ENCODE assay signal across 1 cellular context in genomic region chr3:105368575-105369500, GRCh38.
A peak's percentile ranks its signal among the peaks of the same experiment; 100 is the strongest.
TF ChIP-seq lines count a peak whose summit lies in the region.

No MANE protein-coding gene starts in this region.

TF ChIP-seq in GM12878, 131 proteins besides CTCF, POLR2A, EP300 and RAD21 (continued from another document and continues in another):
- TF ChIP-seq FOXM1 (IDR thresholded peaks at IDR 0.05; ENCODE audit: low read depth, low read length) (no peak), ZNF217 (IDR thresholded peaks at IDR 0.05) (0 out of 2 replicates have a peak, but pooled peaks have one; percentile 54), NRF1 (conservative IDR thresholded peaks at IDR 0.05; ENCODE audit: low read depth, low read length) (no peak), ATF7 (IDR thresholded peaks at IDR 0.05; ENCODE audit: low read depth) (peak; percentile 94), GABPA (IDR thresholded peaks at IDR 0.05; ENCODE audit: low read depth) (no peak), MYC (IDR thresholded peaks at IDR 0.05; ENCODE audit: insufficient read depth, insufficient read length, insufficient replicate concordance, low read length, severe bottlenecking) (no peak), NFIC (IDR thresholded peaks at IDR 0.05; ENCODE audit: low read depth, low read length) (peak; percentile 34; the same call in 1 of the 2 replicates), SUPT20H (IDR thresholded peaks at IDR 0.05; ENCODE audit: borderline replicate concordance, control insufficient read depth, low read depth, low read length) (no peak), POLR2AphosphoS2 (IDR thresholded peaks at IDR 0.05; ENCODE audit: low read depth, low read length) (no peak), SPI1 (IDR thresholded peaks at IDR 0.05; ENCODE audit: borderline replicate concordance, insufficient read depth, low read depth, low read length) (peak; percentile 70), USF1 (IDR thresholded peaks at IDR 0.05; ENCODE audit: borderline replicate concordance, extremely low read length, insufficient read depth, low read depth, low read length) (no peak), BMI1 (IDR thresholded peaks at IDR 0.05; ENCODE audit: borderline replicate concordance) (peak; percentile 34; the same call in 1 of the 2 replicates), BHLHE40 (IDR thresholded peaks at IDR 0.05; ENCODE audit: borderline replicate concordance in 1 of 2, low read depth in 2 of 2, low read length in 1 of 2) (peak; percentile 24 to 60; a peak in 3 of 4 replicates), PML (IDR thresholded peaks at IDR 0.05; ENCODE audit: low read length) (no peak; the same call in none of the 2 replicates), ZNF24 (IDR thresholded peaks at IDR 0.05) (no peak), EED (IDR thresholded peaks at IDR 0.05; ENCODE audit: low read depth) (peak; percentile 73), EGR1 (IDR thresholded peaks at IDR 0.05; ENCODE audit: borderline replicate concordance in 1 of 2, low read depth in 2 of 2, low read length in 2 of 2) (peak in 1 of 2 experiments; percentile 97; a peak in 2 of 3 replicates), SMC3 (IDR thresholded peaks at IDR 0.05; ENCODE audit: borderline replicate concordance, low read length) (no peak), SIX5 (IDR thresholded peaks at IDR 0.05; ENCODE audit: low read depth, low read length, severe bottlenecking) (no peak), YY1 (IDR thresholded peaks at IDR 0.05; ENCODE audit: low read depth, low read length) (0 out of 2 replicates have a peak, but pooled peaks have one; percentile 3), ZNF274 (IDR thresholded peaks at IDR 0.05; ENCODE audit: insufficient read depth, insufficient read length) (no peak), IRF5 (IDR thresholded peaks at IDR 0.05; ENCODE audit: borderline replicate concordance) (no peak), ATF2 (IDR thresholded peaks at IDR 0.05; ENCODE audit: low read length) (peak; percentile 61), ZSCAN29 (IDR thresholded peaks at IDR 0.05) (no peak), REST (IDR thresholded peaks at IDR 0.05; ENCODE audit: low read depth, low read length) (no peak), ASH2L (IDR thresholded peaks at IDR 0.05; ENCODE audit: borderline replicate concordance, low read depth) (0 out of 2 replicates have a peak, but pooled peaks have one; percentile 91), BACH1 (IDR thresholded peaks at IDR 0.05; ENCODE audit: borderline replicate concordance) (no peak; the same call in 1 of the 2 replicates), JUNB (IDR thresholded peaks at IDR 0.05) (no peak; the same call in 1 of the 2 replicates), RELA (IDR thresholded peaks at IDR 0.05; ENCODE audit: borderline replicate concordance, partially characterized antibody) (no peak), TCF3 (IDR thresholded peaks at IDR 0.05; ENCODE audit: borderline replicate concordance, insufficient read depth, low read depth, low read length) (no peak), ZZZ3 (IDR thresholded peaks at IDR 0.05; ENCODE audit: control insufficient read depth, insufficient read length, low read depth) (no peak), WRNIP1 (IDR thresholded peaks at IDR 0.05; ENCODE audit: borderline replicate concordance, low read depth, low read length) (no peak; the same call in 1 of the 2 replicates), MEF2A (IDR thresholded peaks at IDR 0.05; ENCODE audit: insufficient read depth, low read depth, low read length) (no peak), PKNOX1 (IDR thresholded peaks at IDR 0.05) (no peak), PAX5 (IDR thresholded peaks at IDR 0.05; ENCODE audit: borderline replicate concordance, low read depth, low read length) (peak; percentile 12; the same call in 1 of the 2 replicates), CEBPB (IDR thresholded peaks at IDR 0.05; ENCODE audit: borderline replicate concordance in 1 of 2, low read depth in 2 of 2, low read length in 2 of 2) (no peak), HDAC6 (IDR thresholded peaks at IDR 0.05; ENCODE audit: unreplicated experiment) (no peak), MEF2B (IDR thresholded peaks at IDR 0.05; ENCODE audit: partially characterized antibody, poor library complexity, severe bottlenecking) (peak; percentile 82), ZNF687 (IDR thresholded peaks at IDR 0.05) (0 out of 2 replicates have a peak, but pooled peaks have one; percentile 18), ATF3 (IDR thresholded peaks at IDR 0.05; ENCODE audit: borderline replicate concordance, extremely low read depth, low read depth, low read length) (no peak), BCL11A (IDR thresholded peaks at IDR 0.05; ENCODE audit: low read depth, low read length) (no peak), ELK1 (IDR thresholded peaks at IDR 0.05; ENCODE audit: low read depth, low read length) (no peak), GATAD2B (conservative IDR thresholded peaks at IDR 0.05; ENCODE audit: low read depth) (0 out of 2 replicates have a peak, but pooled peaks have one; percentile 69), MYB (IDR thresholded peaks at IDR 0.05; ENCODE audit: borderline replicate concordance, low read depth, low read length) (no peak), SREBF1 (IDR thresholded peaks at IDR 0.05; ENCODE audit: low read length) (no peak), DPF2 (IDR thresholded peaks at IDR 0.05) (peak; percentile 71; the same call in 1 of the 2 replicates)
